21 cellular contexts compared by ENCODE assay signal in the genomic region with DNA sequence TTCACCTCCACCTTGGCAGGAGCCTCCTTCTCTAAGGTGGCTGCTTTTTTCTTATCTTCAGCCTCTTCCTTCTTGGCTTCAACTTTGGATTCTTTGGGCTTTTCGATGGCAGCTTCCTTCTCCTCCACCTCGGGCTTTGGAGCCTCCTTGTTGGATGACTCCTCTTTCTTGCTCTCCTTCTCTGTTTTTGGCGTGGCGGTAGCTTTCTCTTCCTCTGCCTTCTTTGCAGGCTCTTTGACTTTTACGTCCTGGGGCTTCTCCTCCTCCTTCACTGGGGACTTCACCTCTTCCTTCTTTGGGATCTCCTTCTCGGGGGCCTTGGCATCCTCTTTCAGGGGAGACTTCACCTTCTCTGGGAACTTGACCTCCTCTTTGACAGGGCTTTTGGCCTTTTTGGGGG. TPM values are rescaled to one million over a fixed set of nuclear protein-coding genes. Genes with fewer than 3 reads are reported as not detected.
DNase-seq lines count a peak whose midpoint lies in the region; ATAC-seq and TF ChIP-seq lines count a peak whose summit lies in the region.
"Had no signal": no experiment of that assay in that cellular context is flagged by ENCODE, and none has a peak within 500 bp of the region (broad histone marks: within the 10 kb centered on the region; RNA-seq: fewer than 3 reads in every experiment).

No MANE protein-coding gene starts in this region.

- peak overlapping the region; percentile 100 for H3K27ac Mint-ChIP-seq in stimulated activated naive CD8-positive, alpha-beta T cell treated with anti-CD3 and anti-CD28 coated beads, Interleukin-15, Interleukin-2, amounts not matched to agents 100 ng/mL and 50 ng/mL, for 24 hours
- H3K27ac Mint-ChIP-seq in activated CD8-positive, alpha-beta T cell treated with anti-CD3 and anti-CD28 coated beads, Interleukin-2, amount 10 ng/mL, durations not matched to agents 7 days and 5 days = peak overlapping the region; percentile 97
- peak overlapping the region; percentile 45 to 98 for H3K27ac Mint-ChIP-seq in effector memory CD8-positive, alpha-beta T cell
- H3K27ac Mint-ChIP-seq in nephron progenitor cell (no peak overlapping the region), osteocyte (ENCODE audit: unreplicated experiment) (no peak overlapping the region)
- H3K27ac Mint-ChIP-seq: neural progenitor cell had no signal

- no peak for DNase-seq in stimulated activated naive CD8-positive, alpha-beta T cell treated with anti-CD3 and anti-CD28 coated beads, Interleukin-15, Interleukin-2, amounts not matched to agents 100 U/mL and 50 U/mL, for 24 hours
- DNase-seq in activated CD8-positive, alpha-beta T cell treated with anti-CD3 and anti-CD28 coated beads, Interleukin-2, amount 10 ng/mL, durations not matched to agents 7 days and 5 days = no peak
- no peak for DNase-seq in effector memory CD8-positive, alpha-beta T cell
- DNase-seq in nephron progenitor cell = no peak
- no peak for DNase-seq in GM10248 (ENCODE audit: extremely low spot score)
- no peak for DNase-seq in cortex of kidney (lab: John Stamatoyannopoulos, UW)
- DNase-seq in osteocyte (ENCODE audit: extremely low spot score, unreplicated experiment) = no peak
- DNase-seq: activated CD4-positive, alpha-beta T cell treated with anti-CD3 and anti-CD28 coated beads, Interleukin-2, amount 50 U/mL, for 4 hours; cerebellar nuclear complex; NCI-H1092; NCI-H2029 treated with DMSO at 0.1 percent for 48 hours; NCI-H345; OCI-M1; psoas muscle; stimulated activated CD4-positive, alpha-beta T cell treated with anti-CD3 and anti-CD28 coated beads, Interleukin-1b, Interleukin-23, amount 100 ng/mL, for 48 hours; stomach; trophoblast cell had no signal

- CTCF ChIA-PET in activated CD8-positive, alpha-beta T cell treated with anti-CD3 and anti-CD28 coated beads, Interleukin-2, amount 10 ng/mL, durations not matched to agents 7 days and 5 days (lab: Charles Lee) = interaction anchor here (1.3 to 4.4 kb wide), 3 partner anchors 11 to 75 kb away, joined by 3 to 176 read pairs (median 124); a partner anchor contains a TSS
- CTCF ChIA-PET in GM10248 (lab: Yijun Ruan, JAX) = interaction anchor here (1.2 to 5.3 kb wide), 4 partner anchors 10 to 138 kb away, joined by 3 to 40 read pairs (median 14); no protein-coding TSS in a partner anchor

- TF ChIP-seq CTCF in nephron progenitor cell (IDR thresholded peaks at IDR 0.05) (no peak), GM10248 (IDR thresholded peaks at IDR 0.05; ENCODE audit: control extremely low read depth, extremely low read depth, low read depth, missing control alignments) (no peak), osteocyte (IDR thresholded peaks at IDR 0.05) (no peak)

- H3K4me1 Mint-ChIP-seq in stimulated activated naive CD8-positive, alpha-beta T cell treated with anti-CD3 and anti-CD28 coated beads, Interleukin-15, Interleukin-2, amounts not matched to agents 100 ng/mL and 50 ng/mL, for 24 hours (ENCODE audit: low read depth) = peaks cover 60% of the 10 kb centered on the region
- H3K4me1 Mint-ChIP-seq in activated CD8-positive, alpha-beta T cell treated with anti-CD3 and anti-CD28 coated beads, Interleukin-2, amount 10 ng/mL, durations not matched to agents 7 days and 5 days (ENCODE audit: low read depth) = peaks cover 57% of the 10 kb centered on the region
- H3K4me1 Mint-ChIP-seq in effector memory CD8-positive, alpha-beta T cell (ENCODE audit: low read depth in 2 of 2) = peaks cover 43 to 46% of the 10 kb centered on the region in 2 donors
- H3K4me1 Mint-ChIP-seq in nephron progenitor cell (peaks cover 24% of the 10 kb centered on the region), osteocyte (ENCODE audit: unreplicated experiment) (no peaks in the 10 kb centered on the region)
- H3K4me1 Mint-ChIP-seq: neural progenitor cell had no signal

- H3K4me3 Mint-ChIP-seq in stimulated activated naive CD8-positive, alpha-beta T cell treated with anti-CD3 and anti-CD28 coated beads, Interleukin-15, Interleukin-2, amounts not matched to agents 100 ng/mL and 50 ng/mL, for 24 hours = peak overlapping the region; percentile 81
- H3K4me3 Mint-ChIP-seq in activated CD8-positive, alpha-beta T cell treated with anti-CD3 and anti-CD28 coated beads, Interleukin-2, amount 10 ng/mL, durations not matched to agents 7 days and 5 days = no peak overlapping the region
- H3K4me3 Mint-ChIP-seq in effector memory CD8-positive, alpha-beta T cell = peak overlapping the region; percentile 73 to 75
- H3K4me3 Mint-ChIP-seq in nephron progenitor cell = no peak overlapping the region
- H3K4me3 Mint-ChIP-seq in osteocyte (ENCODE audit: unreplicated experiment) = no peak overlapping the region
- H3K4me3 Mint-ChIP-seq: neural progenitor cell had no signal

- no peak for ATAC-seq in stimulated activated naive CD8-positive, alpha-beta T cell treated with anti-CD3 and anti-CD28 coated beads, Interleukin-15, Interleukin-2, amounts not matched to agents 100 U/mL and 50 U/mL, for 24 hours
- ATAC-seq in activated CD8-positive, alpha-beta T cell treated with anti-CD3 and anti-CD28 coated beads, Interleukin-2, amount 10 ng/mL, durations not matched to agents 7 days and 5 days = no peak
- ATAC-seq in effector memory CD8-positive, alpha-beta T cell (replicated peaks) = no peak
- ATAC-seq: psoas muscle, Right ventricle myocardium inferior had no signal

- POLR2A ChIA-PET in activated CD8-positive, alpha-beta T cell treated with anti-CD3 and anti-CD28 coated beads, Interleukin-2, amount 10 ng/mL, durations not matched to agents 7 days and 5 days (lab: Charles Lee) = interaction anchor here (0.6 to 8.0 kb wide), 4 partner anchors 20 to 320 kb away, joined by 3 to 548 read pairs (median 22); a partner anchor contains a TSS
- POLR2A ChIA-PET in GM10248 (lab: Yijun Ruan, JAX) = no interaction called here

- peaks cover 40% of the 10 kb centered on the region for H3K36me3 Mint-ChIP-seq in stimulated activated naive CD8-positive, alpha-beta T cell treated with anti-CD3 and anti-CD28 coated beads, Interleukin-15, Interleukin-2, amounts not matched to agents 100 ng/mL and 50 ng/mL, for 24 hours (ENCODE audit: low read depth)
- peaks cover 43% of the 10 kb centered on the region for H3K36me3 Mint-ChIP-seq in activated CD8-positive, alpha-beta T cell treated with anti-CD3 and anti-CD28 coated beads, Interleukin-2, amount 10 ng/mL, durations not matched to agents 7 days and 5 days (ENCODE audit: low read depth)
- H3K36me3 Mint-ChIP-seq in effector memory CD8-positive, alpha-beta T cell (ENCODE audit: insufficient read depth) = peaks cover 19% of the 10 kb centered on the region
- H3K36me3 Mint-ChIP-seq in nephron progenitor cell (ENCODE audit: low read depth) (peaks cover 15% of the 10 kb centered on the region), osteocyte (ENCODE audit: unreplicated experiment) (no peaks in the 10 kb centered on the region)

- peaks cover 35% of the 10 kb centered on the region for H3K9me3 Mint-ChIP-seq in stimulated activated naive CD8-positive, alpha-beta T cell treated with anti-CD3 and anti-CD28 coated beads, Interleukin-15, Interleukin-2, amounts not matched to agents 100 ng/mL and 50 ng/mL, for 24 hours
- H3K9me3 Mint-ChIP-seq in activated CD8-positive, alpha-beta T cell treated with anti-CD3 and anti-CD28 coated beads, Interleukin-2, amount 10 ng/mL, durations not matched to agents 7 days and 5 days (ENCODE audit: insufficient read depth) = peaks cover 19% of the 10 kb centered on the region
- peaks cover 0 to 8% of the 10 kb centered on the region in 2 donors for H3K9me3 Mint-ChIP-seq in effector memory CD8-positive, alpha-beta T cell
- H3K9me3 Mint-ChIP-seq in nephron progenitor cell = peaks cover 41% of the 10 kb centered on the region
- H3K9me3 Mint-ChIP-seq in osteocyte (ENCODE audit: unreplicated experiment) = peaks cover 17% of the 10 kb centered on the region

- H3K27me3 Mint-ChIP-seq in stimulated activated naive CD8-positive, alpha-beta T cell treated with anti-CD3 and anti-CD28 coated beads, Interleukin-15, Interleukin-2, amounts not matched to agents 100 ng/mL and 50 ng/mL, for 24 hours = no peaks in the 10 kb centered on the region
- no peaks in the 10 kb centered on the region for H3K27me3 Mint-ChIP-seq in activated CD8-positive, alpha-beta T cell treated with anti-CD3 and anti-CD28 coated beads, Interleukin-2, amount 10 ng/mL, durations not matched to agents 7 days and 5 days (ENCODE audit: low read depth)
- H3K27me3 Mint-ChIP-seq in effector memory CD8-positive, alpha-beta T cell = no peaks in the 10 kb centered on the region
- peaks cover 24% of the 10 kb centered on the region for H3K27me3 Mint-ChIP-seq in nephron progenitor cell (ENCODE audit: low read depth, poor library complexity)
- H3K27me3 Mint-ChIP-seq in osteocyte (ENCODE audit: unreplicated experiment) = peaks cover 2% of the 10 kb centered on the region

RNA-seq across cellular contexts. Expression of a gene that starts 13.9 kb away (rescaled TPM):
- 100 to 1,000 TPM; 186 to 189 TPM for total RNA-seq in activated CD8-positive, alpha-beta T cell treated with anti-CD3 and anti-CD28 coated beads, Interleukin-2, amount 10 ng/mL, durations not matched to agents 7 days and 5 days
- total RNA-seq in osteocyte = not detected in 2 replicates
- total RNA-seq: fibroblast of lung had no signal

Comparison
In these comparisons a context has a peak if more than half of its experiments do, and no peak if none do; other contexts are left out.
1. H3K27ac Mint-ChIP-seq: peak in stimulated activated naive CD8-positive, alpha-beta T cell treated with anti-CD3 and anti-CD28 coated beads, Interleukin-15, Interleukin-2, amounts not matched to agents 100 ng/mL and 50 ng/mL, for 24 hours (single experiment), activated CD8-positive, alpha-beta T cell treated with anti-CD3 and anti-CD28 coated beads, Interleukin-2, amount 10 ng/mL, durations not matched to agents 7 days and 5 days (single experiment) and effector memory CD8-positive, alpha-beta T cell (2 of 2); none in nephron progenitor cell (single experiment) and osteocyte (single experiment).
2. H3K4me3 Mint-ChIP-seq: peak in stimulated activated naive CD8-positive, alpha-beta T cell treated with anti-CD3 and anti-CD28 coated beads, Interleukin-15, Interleukin-2, amounts not matched to agents 100 ng/mL and 50 ng/mL, for 24 hours (single experiment) and effector memory CD8-positive, alpha-beta T cell (2 of 2); none in activated CD8-positive, alpha-beta T cell treated with anti-CD3 and anti-CD28 coated beads, Interleukin-2, amount 10 ng/mL, durations not matched to agents 7 days and 5 days (single experiment), nephron progenitor cell (single experiment) and osteocyte (single experiment).
3. RNA of a gene that starts 13.9 kb away (total RNA-seq): 186 to 189 TPM in activated CD8-positive, alpha-beta T cell treated with anti-CD3 and anti-CD28 coated beads, Interleukin-2, amount 10 ng/mL, durations not matched to agents 7 days and 5 days; not detected in osteocyte; every median in the first group is over 100 times any median in the second.